In the genomic region with DNA sequence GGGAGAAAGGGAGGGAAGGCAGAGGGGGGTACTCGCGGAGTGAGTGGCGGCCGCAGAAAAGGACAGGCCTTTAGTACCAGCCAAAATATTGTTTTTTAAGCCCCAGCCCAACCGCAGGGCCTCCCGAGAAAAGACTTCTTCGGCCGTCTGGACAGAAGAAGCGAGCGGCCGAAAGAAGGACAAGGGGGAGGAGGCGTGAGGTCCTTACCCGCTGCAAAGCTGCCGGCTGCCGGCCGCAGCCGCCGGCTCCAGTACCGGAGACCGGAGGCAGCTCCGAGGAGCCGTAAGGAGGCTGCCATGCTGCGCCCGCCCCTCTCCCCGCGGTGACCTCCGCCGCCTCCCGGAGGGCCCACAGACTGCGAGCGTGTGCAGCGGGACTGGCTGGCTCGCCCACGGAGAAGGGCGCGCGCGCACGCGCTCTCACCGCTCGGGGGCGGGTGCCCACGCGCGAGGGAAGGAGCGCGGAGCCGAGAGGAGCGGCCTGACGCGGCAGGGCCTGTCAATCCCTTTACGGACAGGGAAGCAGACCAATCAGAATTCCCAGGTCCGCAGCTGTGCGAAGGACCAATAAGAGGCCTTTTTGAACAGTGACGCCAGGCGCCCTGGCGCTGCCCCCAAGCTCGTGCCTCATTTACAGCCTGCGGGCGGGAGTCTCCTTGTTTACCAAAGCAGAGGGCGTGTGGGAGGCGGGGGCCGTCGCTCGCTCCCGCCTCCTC, we compare ENCODE assay signal across 1 cellular context.
A peak's percentile ranks its signal among the peaks of the same experiment; 100 is the strongest.
TF ChIP-seq lines count a peak whose summit lies in the region.

Gene HIBADH (minus strand): TSS at position 394 of the 716 bp plus-strand sequence. CDS start 95 bp downstream, at position 299.

TF ChIP-seq in HepG2, 621 proteins besides CTCF, POLR2A, EP300 and RAD21 (continued from another document and continues in another):
- TF ChIP-seq SALL2 (CRISPR knock-in tag; IDR thresholded peaks at IDR 0.05) = no peak; the same call in 1 of the 2 replicates
- TF ChIP-seq ZBTB20 (CRISPR knock-in tag; IDR thresholded peaks at IDR 0.05; ENCODE audit: borderline replicate concordance, low read depth) = peak; percentile 44; the same call in 1 of the 2 replicates
- TF ChIP-seq NFKB2 (CRISPR knock-in tag; IDR thresholded peaks at IDR 0.05; ENCODE audit: borderline replicate concordance) = peak; percentile 18; the same call in 1 of the 2 replicates
- peak; percentile 29 to 77; a peak in 2 of 4 replicates for TF ChIP-seq KLF16 (CRISPR knock-in tag; IDR thresholded peaks at IDR 0.05)
- peak; percentile 59; the same call in 1 of the 2 replicates for TF ChIP-seq ELF3 (CRISPR knock-in tag; IDR thresholded peaks at IDR 0.05)
- TF ChIP-seq, protein P1, sequence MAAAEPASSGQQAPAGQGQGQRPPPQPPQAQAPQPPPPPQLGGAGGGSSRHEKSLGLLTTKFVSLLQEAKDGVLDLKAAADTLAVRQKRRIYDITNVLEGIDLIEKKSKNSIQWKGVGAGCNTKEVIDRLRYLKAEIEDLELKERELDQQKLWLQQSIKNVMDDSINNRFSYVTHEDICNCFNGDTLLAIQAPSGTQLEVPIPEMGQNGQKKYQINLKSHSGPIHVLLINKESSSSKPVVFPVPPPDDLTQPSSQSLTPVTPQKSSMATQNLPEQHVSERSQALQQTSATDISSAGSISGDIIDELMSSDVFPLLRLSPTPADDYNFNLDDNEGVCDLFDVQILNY (CRISPR knock-in tag; conservative IDR thresholded peaks at IDR 0.05) = no peak
- peak; percentile 25; the same call in 1 of the 2 replicates for TF ChIP-seq SIX4 (CRISPR knock-in tag; IDR thresholded peaks at IDR 0.05)
- no peak for TF ChIP-seq ZNF569 (CRISPR knock-in tag; IDR thresholded peaks at IDR 0.05; ENCODE audit: borderline replicate concordance)
- TF ChIP-seq, protein P2, sequence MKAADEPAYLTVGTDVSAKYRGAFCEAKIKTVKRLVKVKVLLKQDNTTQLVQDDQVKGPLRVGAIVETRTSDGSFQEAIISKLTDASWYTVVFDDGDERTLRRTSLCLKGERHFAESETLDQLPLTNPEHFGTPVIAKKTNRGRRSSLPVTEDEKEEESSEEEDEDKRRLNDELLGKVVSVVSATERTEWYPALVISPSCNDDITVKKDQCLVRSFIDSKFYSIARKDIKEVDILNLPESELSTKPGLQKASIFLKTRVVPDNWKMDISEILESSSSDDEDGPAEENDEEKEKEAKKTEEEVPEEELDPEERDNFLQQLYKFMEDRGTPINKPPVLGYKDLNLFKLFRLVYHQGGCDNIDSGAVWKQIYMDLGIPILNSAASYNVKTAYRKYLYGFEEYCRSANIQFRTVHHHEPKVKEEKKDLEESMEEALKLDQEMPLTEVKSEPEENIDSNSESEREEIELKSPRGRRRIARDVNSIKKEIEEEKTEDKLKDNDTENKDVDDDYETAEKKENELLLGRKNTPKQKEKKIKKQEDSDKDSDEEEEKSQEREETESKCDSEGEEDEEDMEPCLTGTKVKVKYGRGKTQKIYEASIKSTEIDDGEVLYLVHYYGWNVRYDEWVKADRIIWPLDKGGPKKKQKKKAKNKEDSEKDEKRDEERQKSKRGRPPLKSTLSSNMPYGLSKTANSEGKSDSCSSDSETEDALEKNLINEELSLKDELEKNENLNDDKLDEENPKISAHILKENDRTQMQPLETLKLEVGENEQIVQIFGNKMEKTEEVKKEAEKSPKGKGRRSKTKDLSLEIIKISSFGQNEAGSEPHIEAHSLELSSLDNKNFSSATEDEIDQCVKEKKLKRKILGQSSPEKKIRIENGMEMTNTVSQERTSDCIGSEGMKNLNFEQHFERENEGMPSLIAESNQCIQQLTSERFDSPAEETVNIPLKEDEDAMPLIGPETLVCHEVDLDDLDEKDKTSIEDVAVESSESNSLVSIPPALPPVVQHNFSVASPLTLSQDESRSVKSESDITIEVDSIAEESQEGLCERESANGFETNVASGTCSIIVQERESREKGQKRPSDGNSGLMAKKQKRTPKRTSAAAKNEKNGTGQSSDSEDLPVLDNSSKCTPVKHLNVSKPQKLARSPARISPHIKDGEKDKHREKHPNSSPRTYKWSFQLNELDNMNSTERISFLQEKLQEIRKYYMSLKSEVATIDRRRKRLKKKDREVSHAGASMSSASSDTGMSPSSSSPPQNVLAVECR (CRISPR knock-in tag; IDR thresholded peaks at IDR 0.05; ENCODE audit: borderline replicate concordance) = peak; percentile 82
- TF ChIP-seq BCL6 (CRISPR knock-in tag; IDR thresholded peaks at IDR 0.05) = no peak
- peak; percentile 61 to 93; a peak in 3 of 4 replicates for TF ChIP-seq HMGXB4 (CRISPR knock-in tag; IDR thresholded peaks at IDR 0.05; ENCODE audit: borderline replicate concordance in 1 of 2, low read depth in 1 of 2)
- peak; percentile 29; the same call in 1 of the 2 replicates for TF ChIP-seq ZBTB7B (CRISPR knock-in tag; IDR thresholded peaks at IDR 0.05)
- no peak for TF ChIP-seq CREBL2 (CRISPR knock-in tag; IDR thresholded peaks at IDR 0.05; ENCODE audit: borderline replicate concordance)
- TF ChIP-seq ZBTB49 (CRISPR knock-in tag; IDR thresholded peaks at IDR 0.05; ENCODE audit: borderline replicate concordance) = no peak
- no peak for TF ChIP-seq ZNF570 (CRISPR knock-in tag; IDR thresholded peaks at IDR 0.05; ENCODE audit: borderline replicate concordance)
- TF ChIP-seq SETDB1 (CRISPR knock-in tag; IDR thresholded peaks at IDR 0.05; ENCODE audit: borderline replicate concordance) = no peak
- TF ChIP-seq, protein P3, sequence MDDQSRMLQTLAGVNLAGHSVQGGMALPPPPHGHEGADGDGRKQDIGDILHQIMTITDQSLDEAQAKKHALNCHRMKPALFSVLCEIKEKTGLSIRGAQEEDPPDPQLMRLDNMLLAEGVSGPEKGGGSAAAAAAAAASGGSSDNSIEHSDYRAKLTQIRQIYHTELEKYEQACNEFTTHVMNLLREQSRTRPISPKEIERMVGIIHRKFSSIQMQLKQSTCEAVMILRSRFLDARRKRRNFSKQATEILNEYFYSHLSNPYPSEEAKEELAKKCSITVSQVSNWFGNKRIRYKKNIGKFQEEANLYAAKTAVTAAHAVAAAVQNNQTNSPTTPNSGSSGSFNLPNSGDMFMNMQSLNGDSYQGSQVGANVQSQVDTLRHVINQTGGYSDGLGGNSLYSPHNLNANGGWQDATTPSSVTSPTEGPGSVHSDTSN (CRISPR knock-in tag; IDR thresholded peaks at IDR 0.05; ENCODE audit: borderline replicate concordance) = peak; percentile 99; the same call in 1 of the 2 replicates
- TF ChIP-seq MYPOP (CRISPR knock-in tag; IDR thresholded peaks at IDR 0.05) = peak; percentile 32; the same call in 1 of the 2 replicates
- TF ChIP-seq NFYB (CRISPR knock-in tag; IDR thresholded peaks at IDR 0.05) = peak; percentile 99
- no peak for TF ChIP-seq TGIF2 (CRISPR knock-in tag; IDR thresholded peaks at IDR 0.05)
- peak; percentile 7; the same call in 1 of the 2 replicates for TF ChIP-seq HNF4G (IDR thresholded peaks at IDR 0.05; ENCODE audit: borderline replicate concordance, low read depth, low read length)
- TF ChIP-seq HNF4G (CRISPR knock-in tag; IDR thresholded peaks at IDR 0.05; ENCODE audit: borderline replicate concordance, low read depth) = peak; percentile 12; the same call in 1 of the 2 replicates
- TF ChIP-seq XBP1 (CRISPR knock-in tag; IDR thresholded peaks at IDR 0.05) = no peak
- no peak for TF ChIP-seq SP1 (IDR thresholded peaks at IDR 0.05)
- TF ChIP-seq SP1 (CRISPR knock-in tag; IDR thresholded peaks at IDR 0.05) = peak; percentile 79
- no peak for TF ChIP-seq TCF12 (IDR thresholded peaks at IDR 0.05)
- 0 out of 2 replicates have a peak, but pooled peaks have one; percentile 54 for TF ChIP-seq TCF12 (CRISPR knock-in tag; IDR thresholded peaks at IDR 0.05)
- TF ChIP-seq ZNF597 (CRISPR knock-in tag; IDR thresholded peaks at IDR 0.05) = no peak
- TF ChIP-seq ZNF782 (CRISPR knock-in tag; IDR thresholded peaks at IDR 0.05; ENCODE audit: borderline replicate concordance) = no peak
- TF ChIP-seq MAFG (CRISPR knock-in tag; IDR thresholded peaks at IDR 0.05) = no peak
- TF ChIP-seq, protein P4, sequence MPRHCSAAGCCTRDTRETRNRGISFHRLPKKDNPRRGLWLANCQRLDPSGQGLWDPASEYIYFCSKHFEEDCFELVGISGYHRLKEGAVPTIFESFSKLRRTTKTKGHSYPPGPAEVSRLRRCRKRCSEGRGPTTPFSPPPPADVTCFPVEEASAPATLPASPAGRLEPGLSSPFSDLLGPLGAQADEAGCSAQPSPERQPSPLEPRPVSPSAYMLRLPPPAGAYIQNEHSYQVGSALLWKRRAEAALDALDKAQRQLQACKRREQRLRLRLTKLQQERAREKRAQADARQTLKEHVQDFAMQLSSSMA (CRISPR knock-in tag; IDR thresholded peaks at IDR 0.05) = peak; percentile 67; the same call in 1 of the 2 replicates
- TF ChIP-seq ZNF841 (CRISPR knock-in tag; IDR thresholded peaks at IDR 0.05; ENCODE audit: borderline replicate concordance) = no peak
- TF ChIP-seq AGO2 (optimal IDR thresholded peaks at IDR 0.05; ENCODE audit: low read depth, low read length) = peak; percentile 72
- TF ChIP-seq, protein P5, sequence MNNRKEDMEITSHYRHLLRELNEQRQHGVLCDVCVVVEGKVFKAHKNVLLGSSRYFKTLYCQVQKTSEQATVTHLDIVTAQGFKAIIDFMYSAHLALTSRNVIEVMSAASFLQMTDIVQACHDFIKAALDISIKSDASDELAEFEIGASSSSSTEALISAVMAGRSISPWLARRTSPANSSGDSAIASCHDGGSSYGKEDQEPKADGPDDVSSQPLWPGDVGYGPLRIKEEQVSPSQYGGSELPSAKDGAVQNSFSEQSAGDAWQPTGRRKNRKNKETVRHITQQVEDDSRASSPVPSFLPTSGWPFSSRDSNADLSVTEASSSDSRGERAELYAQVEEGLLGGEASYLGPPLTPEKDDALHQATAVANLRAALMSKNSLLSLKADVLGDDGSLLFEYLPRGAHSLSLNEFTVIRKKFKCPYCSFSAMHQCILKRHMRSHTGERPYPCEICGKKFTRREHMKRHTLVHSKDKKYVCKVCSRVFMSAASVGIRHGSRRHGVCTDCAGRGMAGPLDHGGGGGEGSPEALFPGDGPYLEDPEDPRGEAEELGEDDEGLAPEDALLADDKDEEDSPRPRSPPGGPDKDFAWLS (CRISPR knock-in tag; IDR thresholded peaks at IDR 0.05; ENCODE audit: borderline replicate concordance) = no peak
- peak; percentile 90 for TF ChIP-seq POGZ (CRISPR knock-in tag; IDR thresholded peaks at IDR 0.05)
- no peak; the same call in 1 of the 2 replicates for TF ChIP-seq NFKBIZ (CRISPR knock-in tag; IDR thresholded peaks at IDR 0.05)
- TF ChIP-seq, protein P6, sequence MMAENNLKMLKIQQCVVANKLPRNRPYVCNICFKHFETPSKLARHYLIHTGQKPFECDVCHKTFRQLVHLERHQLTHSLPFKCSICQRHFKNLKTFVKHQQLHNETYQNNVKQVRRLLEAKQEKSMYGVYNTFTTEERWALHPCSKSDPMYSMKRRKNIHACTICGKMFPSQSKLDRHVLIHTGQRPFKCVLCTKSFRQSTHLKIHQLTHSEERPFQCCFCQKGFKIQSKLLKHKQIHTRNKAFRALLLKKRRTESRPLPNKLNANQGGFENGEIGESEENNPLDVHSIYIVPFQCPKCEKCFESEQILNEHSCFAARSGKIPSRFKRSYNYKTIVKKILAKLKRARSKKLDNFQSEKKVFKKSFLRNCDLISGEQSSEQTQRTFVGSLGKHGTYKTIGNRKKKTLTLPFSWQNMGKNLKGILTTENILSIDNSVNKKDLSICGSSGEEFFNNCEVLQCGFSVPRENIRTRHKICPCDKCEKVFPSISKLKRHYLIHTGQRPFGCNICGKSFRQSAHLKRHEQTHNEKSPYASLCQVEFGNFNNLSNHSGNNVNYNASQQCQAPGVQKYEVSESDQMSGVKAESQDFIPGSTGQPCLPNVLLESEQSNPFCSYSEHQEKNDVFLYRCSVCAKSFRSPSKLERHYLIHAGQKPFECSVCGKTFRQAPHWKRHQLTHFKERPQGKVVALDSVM (CRISPR knock-in tag; IDR thresholded peaks at IDR 0.05) = peak; percentile 88
- TF ChIP-seq ZNF383 (CRISPR knock-in tag; IDR thresholded peaks at IDR 0.05; ENCODE audit: borderline replicate concordance) = no peak
- TF ChIP-seq ZNF160 (CRISPR knock-in tag; IDR thresholded peaks at IDR 0.05) = 0 out of 2 replicates have a peak, but pooled peaks have one; percentile 25
